In the genomic region with DNA sequence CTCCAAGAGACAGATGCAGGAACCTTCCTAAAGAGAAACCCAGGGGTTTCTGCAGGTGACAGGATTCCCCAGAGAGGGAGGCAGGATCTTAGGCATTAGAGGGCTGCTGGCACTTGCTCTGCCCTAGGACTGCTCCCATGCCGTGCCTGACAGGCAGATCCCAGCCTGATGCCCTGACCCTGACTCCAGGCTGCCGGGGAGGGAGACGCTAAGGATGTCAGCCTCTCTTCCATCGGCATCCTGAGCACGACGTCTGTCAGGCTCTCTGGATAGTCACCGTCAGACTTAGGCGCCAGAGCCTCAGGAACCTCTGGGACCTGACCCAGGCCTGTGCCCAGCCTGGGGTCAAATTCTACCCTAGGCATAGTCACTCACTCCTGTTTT, we compare ENCODE assay signal across 32 cellular contexts.
"Had no signal": no experiment of that assay in that cellular context is flagged by ENCODE, and none has a peak within 500 bp of the region (broad histone marks: within the 10 kb centered on the region; RNA-seq: fewer than 3 reads in every experiment).

No MANE protein-coding gene starts in this region.

- H3K4me3 ChIP-seq: MG63 had no signal

- DNase-seq: activated B cell treated with CpG ODN at 0.5 μM for 24 hours; activated CD4-positive, alpha-beta memory T cell treated with anti-CD3 and anti-CD28 coated beads for 36 hours; activated CD4-positive, alpha-beta T cell treated with anti-CD3 and anti-CD28 coated beads for 4 hours; activated CD4-positive, alpha-beta T cell treated with anti-CD3 and anti-CD28 coated beads, Interleukin-2, amount 50 U/mL, for 1 hour; activated CD4-positive, CD25-positive, alpha-beta regulatory T cell treated with anti-CD3 and anti-CD28 coated beads, Interleukin-2, amount 50 U/mL, for 72 hours; activated CD8-positive, alpha-beta memory T cell treated with anti-CD3 and anti-CD28 coated beads, Interleukin-2, amount 50 U/mL, for 4 hours; activated naive CD4-positive, alpha-beta T cell treated with anti-CD3 and anti-CD28 coated beads, Interleukin-2, amount 10 ng/mL, durations not matched to agents 7 days and 5 days; activated naive CD8-positive, alpha-beta T cell treated with anti-CD3 and anti-CD28 coated beads, Interleukin-2, amount 50 U/mL, for 24 hours; activated T-cell treated with anti-CD3 and anti-CD28 coated beads for 4 hours; activated T-cell treated with anti-CD3 and anti-CD28 coated beads, Interleukin-2, amount 50 U/mL, for 4 hours; anterior cingulate cortex; caudate nucleus; cerebellar nuclear complex; Kasumi-1; KG1; NCI-H1048; NCI-H1105 treated with DMSO at 0.1 percent for 48 hours; NCI-H1436; NCI-H1694; NCI-H2029; NCI-H2107; NCI-H2171; NCI-H510A; NCI-H748 treated with DMSO at 0.1 percent for 48 hours; SIG-M5; SW 1271; T-helper 1 cell; T-helper 2 cell; T-helper 9 cell had no signal

- H3K36me3 ChIP-seq: MG63 had no signal

- H3K9me3 ChIP-seq: MG63 had no signal

- ATAC-seq: activated naive CD8-positive, alpha-beta T cell treated with anti-CD3 and anti-CD28 coated beads, Interleukin-2, amount 50 U/mL, for 24 hours; activated T-cell treated with anti-CD3 and anti-CD28 coated beads, Interleukin-2, amount 50 U/mL, for 4 hours had no signal

- H3K27ac ChIP-seq: VCaP had no signal

- FAIRE-seq: bronchial epithelial cell had no signal
